ENCODE assay signal across 18 cellular contexts in genomic region chr3:32963871-32964270, GRCh38. TPM values are rescaled to one million over a fixed set of nuclear protein-coding genes. Genes with fewer than 3 reads are reported as not detected.
DNase-seq lines count a peak whose midpoint lies in the region; ATAC-seq and TF ChIP-seq lines count a peak whose summit lies in the region.
"Had no signal": no experiment of that assay in that cellular context is flagged by ENCODE, and none has a peak within 500 bp of the region (broad histone marks: within the 10 kb centered on the region; RNA-seq: fewer than 3 reads in every experiment).

No MANE protein-coding gene starts in this region.

- peak; percentile 24 for DNase-seq in activated CD8-positive, alpha-beta memory T cell treated with anti-CD3 and anti-CD28 coated beads for 24 hours
- DNase-seq in activated CD8-positive, alpha-beta memory T cell treated with anti-CD3 and anti-CD28 coated beads, Interleukin-2, amount 50 U/mL, for 4 hours, result no peak
- DNase-seq in T-helper 2 cell (peak in 3 of 5 experiments; percentile 31 to 77 (median 54)), NCI-H1417 (lab: John Stamatoyannopoulos, UW) (no peak), aorta (no peak)
- peak; percentile 37 for DNase-seq in activated naive CD4-positive, alpha-beta T cell treated with anti-CD3 and anti-CD28 coated beads, Interleukin-2, amount 10 ng/mL, durations not matched to agents 7 days and 5 days
- DNase-seq: C1 segment of cervical spinal cord, DND-41, glutamatergic neuron, KG1, NCI-H1105, Right ventricle myocardium superior, T1000, upper lobe of left lung had no signal

- peaks cover 26% of the 10 kb centered on the region for H3K36me3 Mint-ChIP-seq in activated naive CD4-positive, alpha-beta T cell treated with anti-CD3 and anti-CD28 coated beads, Interleukin-2, amount 10 ng/mL, durations not matched to agents 7 days and 5 days

- H3K4me3 Mint-ChIP-seq in activated naive CD4-positive, alpha-beta T cell treated with anti-CD3 and anti-CD28 coated beads, Interleukin-2, amount 10 ng/mL, durations not matched to agents 7 days and 5 days, result no peak overlapping the region

- H3K79me2 ChIP-seq in parathyroid adenoma, result no peaks in the 10 kb centered on the region

- H3K9me3 ChIP-seq in parathyroid adenoma (ENCODE audit: control insufficient read depth, low read length) (no peaks in the 10 kb centered on the region), aorta (ENCODE audit: control insufficient read depth, low read length) (no peaks in the 10 kb centered on the region)
- H3K9me3 ChIP-seq: right atrium auricular region had no signal

- no peak for TF ChIP-seq CTCF in parathyroid adenoma (IDR thresholded peaks at IDR 0.05)

- H3K4me2 ChIP-seq in parathyroid adenoma (ENCODE audit: low read length), result no peak overlapping the region

- peaks cover 41% of the 10 kb centered on the region for H3K4me1 Mint-ChIP-seq in activated naive CD4-positive, alpha-beta T cell treated with anti-CD3 and anti-CD28 coated beads, Interleukin-2, amount 10 ng/mL, durations not matched to agents 7 days and 5 days

- H3K27me3 Mint-ChIP-seq in activated naive CD4-positive, alpha-beta T cell treated with anti-CD3 and anti-CD28 coated beads, Interleukin-2, amount 10 ng/mL, durations not matched to agents 7 days and 5 days, result no peaks in the 10 kb centered on the region

- no peak overlapping the region for H3K9ac ChIP-seq in parathyroid adenoma

- H3K4me1 ChIP-seq in parathyroid adenoma, result peaks cover 9% of the 10 kb centered on the region
- no peaks in the 10 kb centered on the region for H3K4me1 ChIP-seq in aorta (ENCODE audit: control insufficient read depth in 1 of 2, insufficient read depth in 2 of 2, low read length in 2 of 2)
- H3K4me1 ChIP-seq: right atrium auricular region had no signal

- H3K27ac ChIP-seq in parathyroid adenoma (no peak overlapping the region), aorta (ENCODE audit: low read depth in 1 of 2, low read length in 2 of 2) (no peak overlapping the region)
- H3K27ac ChIP-seq: right atrium auricular region, upper lobe of left lung had no signal

- CTCF ChIA-PET in activated naive CD4-positive, alpha-beta T cell treated with anti-CD3 and anti-CD28 coated beads, Interleukin-2, amount 10 ng/mL, durations not matched to agents 7 days and 5 days (lab: Charles Lee), result no interaction called here

- peaks cover 29% of the 10 kb centered on the region for H3K9me3 Mint-ChIP-seq in activated naive CD4-positive, alpha-beta T cell treated with anti-CD3 and anti-CD28 coated beads, Interleukin-2, amount 10 ng/mL, durations not matched to agents 7 days and 5 days

- peak overlapping the region; percentile 4 for H2AFZ ChIP-seq in parathyroid adenoma

- intact Hi-C loops in aorta (cut with DNase I), result no loop called here

- H3K27ac Mint-ChIP-seq in activated naive CD4-positive, alpha-beta T cell treated with anti-CD3 and anti-CD28 coated beads, Interleukin-2, amount 10 ng/mL, durations not matched to agents 7 days and 5 days, result no peak overlapping the region

- H3K27me3 ChIP-seq in parathyroid adenoma (ENCODE audit: control insufficient read depth, insufficient read depth, low read length) (no peaks in the 10 kb centered on the region), aorta (ENCODE audit: control insufficient read depth in 1 of 2, insufficient read depth in 2 of 2, low read length in 1 of 2) (no peaks in the 10 kb centered on the region)
- H3K27me3 ChIP-seq: right atrium auricular region, upper lobe of left lung had no signal

- H3K4me3 ChIP-seq in parathyroid adenoma (ENCODE audit: low read depth, low read length) (no peak overlapping the region), aorta (ENCODE audit: low read length in 2 of 2) (no peak overlapping the region)
- H3K4me3 ChIP-seq: right atrium auricular region, upper lobe of left lung had no signal

- H3K36me3 ChIP-seq in parathyroid adenoma (ENCODE audit: control insufficient read depth, insufficient read depth, low read length) (no peaks in the 10 kb centered on the region), aorta (ENCODE audit: control insufficient read depth in 1 of 2, insufficient read depth in 2 of 2, low read length in 1 of 2) (no peaks in the 10 kb centered on the region)
- H3K36me3 ChIP-seq: right atrium auricular region, upper lobe of left lung had no signal

- WGBS in aorta, 2 donors, result 87 to 95% methylated on average over 3 of the region's 3 CpGs

- ATAC-seq in aorta (ENCODE audit: low FRiP score) (no peak), HG03457 (IDR thresholded peaks at IDR 0.05; ENCODE audit: unreplicated experiment) (no peak)
- ATAC-seq: esophagus mucosa had no signal

RNA-seq across cellular contexts. Expression of gene CCR4, which starts 12.4 kb away (rescaled TPM):
- under 1 TPM; 0.42 to 0.54 TPM for total RNA-seq in aorta
- not detected for polyA plus RNA-seq in aorta

Comparison
In these comparisons a context has a peak if more than half of its experiments do, and no peak if none do; other contexts are left out.
1. DNase-seq: peak in activated CD8-positive, alpha-beta memory T cell treated with anti-CD3 and anti-CD28 coated beads for 24 hours (single experiment), T-helper 2 cell (3 of 5) and activated naive CD4-positive, alpha-beta T cell treated with anti-CD3 and anti-CD28 coated beads, Interleukin-2, amount 10 ng/mL, durations not matched to agents 7 days and 5 days (single experiment); none in activated CD8-positive, alpha-beta memory T cell treated with anti-CD3 and anti-CD28 coated beads, Interleukin-2, amount 50 U/mL, for 4 hours (single experiment), NCI-H1417 (0 of 3) and aorta (0 of 2).